ENCODE assay signal across 14 cellular contexts in the genomic region with DNA sequence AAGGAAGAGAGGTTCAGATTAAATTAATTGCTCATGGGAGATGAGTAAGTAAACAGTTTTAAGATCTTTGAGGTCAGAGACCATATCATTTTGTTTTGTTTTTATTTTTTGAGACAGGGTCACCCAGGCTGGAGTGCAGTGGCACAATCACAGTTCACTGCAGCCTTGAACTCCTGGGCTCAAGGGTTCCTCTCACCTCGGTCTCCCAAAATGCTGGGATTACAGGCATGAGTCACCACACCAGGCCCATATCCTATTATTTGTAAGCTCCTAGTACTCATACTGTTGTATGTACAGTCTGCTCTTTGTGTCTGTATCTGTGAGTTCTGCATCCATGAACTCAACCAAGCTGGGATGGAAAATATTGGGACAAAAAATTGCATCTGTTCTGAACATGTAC. TPM values are rescaled to one million over a fixed set of nuclear protein-coding genes. Genes with fewer than 3 reads are reported as not detected.
DNase-seq lines count a peak whose midpoint lies in the region; ATAC-seq, FAIRE-seq and TF ChIP-seq lines count a peak whose summit lies in the region.
"Had no signal": no experiment of that assay in that cellular context is flagged by ENCODE, and none has a peak within 500 bp of the region (broad histone marks: within the 10 kb centered on the region; RNA-seq: fewer than 3 reads in every experiment).

No MANE protein-coding gene starts in this region.

- H3K4me3 ChIP-seq in endodermal cell (ENCODE audit: low read length) (no peak overlapping the region), neural cell (ENCODE audit: low read length) (peak overlapping the region; percentile 59)
- H3K4me3 ChIP-seq: BLaER1, vagina had no signal

- ATAC-seq in CD4-positive, alpha-beta T cell (ENCODE audit: poor library complexity), result no peak
- ATAC-seq in GM19328 (IDR thresholded peaks at IDR 0.05; ENCODE audit: unreplicated experiment), result no peak
- ATAC-seq: natural killer cell treated with Interleukin-12 subunit alpha and Interleukin-12 subunit beta and Interleukin-15 and Interleukin-18, amount 100 ng/mL, for 72 hours had no signal

- no peak for FAIRE-seq in RCC 7860 (lab: Jason Lieb, UNC)

- POLR2A ChIA-PET in CD4-positive, alpha-beta T cell (lab: Charles Lee), result no interaction called here

- H3K27me3 ChIP-seq in CD4-positive, alpha-beta T cell (ENCODE audit: control insufficient read depth, insufficient read depth, low read length), result no peaks in the 10 kb centered on the region
- peaks cover 8% of the 10 kb centered on the region for H3K27me3 ChIP-seq in endodermal cell (ENCODE audit: control insufficient read depth, insufficient read depth, low read length, poor library complexity, severe bottlenecking)
- H3K27me3 ChIP-seq in neural cell (ENCODE audit: insufficient read depth, low read depth, low read length), result no peaks in the 10 kb centered on the region
- H3K27me3 ChIP-seq: BLaER1, vagina had no signal

- 81 to 100% methylated on average over 1 of the region's 1 CpG for WGBS in endodermal cell (ENCODE audit: insufficient coverage in 1 of 2, insufficient read length in 1 of 2), 2 experiments

- no peaks in the 10 kb centered on the region for H3K9me3 ChIP-seq in CD4-positive, alpha-beta T cell (ENCODE audit: control insufficient read depth, low read length)
- no peaks in the 10 kb centered on the region for H3K9me3 ChIP-seq in endodermal cell (ENCODE audit: control insufficient read depth, low read length)
- H3K9me3 ChIP-seq in neural cell (ENCODE audit: low read length), result no peaks in the 10 kb centered on the region
- H3K9me3 ChIP-seq: BLaER1, vagina had no signal

- no peaks in the 10 kb centered on the region for H4K20me1 ChIP-seq in neural cell (ENCODE audit: insufficient read depth)

- H3K79me2 ChIP-seq in neural cell (replicated peaks; ENCODE audit: insufficient read depth, low read length), result peaks cover 5% of the 10 kb centered on the region

- CTCF ChIA-PET in CD4-positive, alpha-beta T cell (lab: Charles Lee), result interaction anchor here (0.6 kb wide), 1 partner anchor 203 kb away, joined by 3 read pairs; no protein-coding TSS in a partner anchor

- H3K36me3 Mint-ChIP-seq in CD4-positive, alpha-beta T cell (ENCODE audit: low read depth), result peaks cover 15% of the 10 kb centered on the region
- H3K36me3 Mint-ChIP-seq in endodermal cell (ENCODE audit: low read depth), result peaks cover 12% of the 10 kb centered on the region
- H3K36me3 Mint-ChIP-seq: IgD-negative memory B cell had no signal

- H3K27ac ChIP-seq in CD4-positive, alpha-beta T cell (ENCODE audit: low read depth, low read length), result no peak overlapping the region
- H3K27ac ChIP-seq in endodermal cell (ENCODE audit: low read depth, low read length) (peak overlapping the region; percentile 68), neural cell (ENCODE audit: low read length) (peak overlapping the region; percentile 85)
- H3K27ac ChIP-seq: BLaER1, vagina had no signal

- H2AFZ ChIP-seq in neural cell (ENCODE audit: low read depth, low read length), result peak overlapping the region; percentile 23

- peak overlapping the region; percentile 58 for H3K27ac Mint-ChIP-seq in CD4-positive, alpha-beta T cell
- H3K27ac Mint-ChIP-seq in endodermal cell, result no peak overlapping the region

- no peaks in the 10 kb centered on the region for H3K9me3 Mint-ChIP-seq in CD4-positive, alpha-beta T cell
- no peaks in the 10 kb centered on the region for H3K9me3 Mint-ChIP-seq in endodermal cell
- H3K9me3 Mint-ChIP-seq: activated T-helper 1 cell treated with anti-CD3 and anti-CD28 coated beads, Interleukin-12 subunit alpha, Interleukin-12 subunit beta, Interleukin-2, Interleukin-4 antibody, amounts not matched to agents 30 ng/mL and 10 ng/mL and 1 ng/mL, durations not matched to agents 14 hours and 24 hours and 36 hours; IgD-negative memory B cell; natural killer cell treated with Interleukin-12 subunit alpha and Interleukin-12 subunit beta and Interleukin-15 and Interleukin-18, amount 100 ng/mL, for 72 hours had no signal

- TF ChIP-seq CTCF in CD4-positive, alpha-beta T cell (IDR thresholded peaks at IDR 0.05), result no peak
- no peak for TF ChIP-seq CTCF in endodermal cell (conservative IDR thresholded peaks at IDR 0.05)
- no peak for TF ChIP-seq CTCF in neural cell (IDR thresholded peaks at IDR 0.05; ENCODE audit: poor library complexity, severe bottlenecking)

- H3K4me1 Mint-ChIP-seq in CD4-positive, alpha-beta T cell (ENCODE audit: low read depth), result peaks cover 63% of the 10 kb centered on the region
- H3K4me1 Mint-ChIP-seq in endodermal cell, result no peaks in the 10 kb centered on the region

- no peak for TF ChIP-seq RAD21 in neural cell (conservative IDR thresholded peaks at IDR 0.05)

- no peak overlapping the region for H3K4me3 Mint-ChIP-seq in CD4-positive, alpha-beta T cell
- H3K4me3 Mint-ChIP-seq in endodermal cell, result no peak overlapping the region
- H3K4me3 Mint-ChIP-seq: activated T-helper 1 cell treated with anti-CD3 and anti-CD28 coated beads, Interleukin-12 subunit alpha, Interleukin-12 subunit beta, Interleukin-2, Interleukin-4 antibody, amounts not matched to agents 30 ng/mL and 10 ng/mL and 1 ng/mL, durations not matched to agents 14 hours and 24 hours and 36 hours; IgD-negative memory B cell; natural killer cell treated with Interleukin-12 subunit alpha and Interleukin-12 subunit beta and Interleukin-15 and Interleukin-18, amount 100 ng/mL, for 72 hours had no signal

- H3K27me3 Mint-ChIP-seq in CD4-positive, alpha-beta T cell, result no peaks in the 10 kb centered on the region
- H3K27me3 Mint-ChIP-seq in endodermal cell (ENCODE audit: insufficient read depth), result peaks cover 26% of the 10 kb centered on the region
- H3K27me3 Mint-ChIP-seq: IgD-negative memory B cell; natural killer cell treated with Interleukin-12 subunit alpha and Interleukin-12 subunit beta and Interleukin-15 and Interleukin-18, amount 100 ng/mL, for 72 hours had no signal

- no peak for TF ChIP-seq EP300 in neural cell (conservative IDR thresholded peaks at IDR 0.05; ENCODE audit: poor library complexity, severe bottlenecking)

- no peak overlapping the region for H3K9ac ChIP-seq in endodermal cell (ENCODE audit: extremely low read depth, low read length, poor library complexity, severe bottlenecking)
- peak overlapping the region; percentile 56 for H3K9ac ChIP-seq in neural cell (ENCODE audit: low read length)
- H3K9ac ChIP-seq: BLaER1 had no signal

- H3K9me2 ChIP-seq in neural cell (ENCODE audit: insufficient read depth, low read length), result no peaks in the 10 kb centered on the region

- peak overlapping the region; percentile 69 for H3K4me2 ChIP-seq in neural cell (ENCODE audit: low read length)
- H3K4me2 ChIP-seq: BLaER1 had no signal

- DNase-seq in CD4-positive, alpha-beta T cell, result no peak
- DNase-seq in LHCN-M2 (ENCODE audit: low read depth) (peak; percentile 60), endodermal cell (no peak), DMS 273 (lab: John Stamatoyannopoulos, UW; ENCODE audit: unreplicated experiment) (no peak), RCC 7860 (ENCODE audit: low spot score) (no peak)
- DNase-seq: activated CD4-positive, alpha-beta T cell treated with anti-CD3 and anti-CD28 coated beads for 4 hours; stimulated activated CD4-positive, alpha-beta T cell treated with anti-CD3 and anti-CD28 coated beads, Interleukin-4, amount 100 ng/mL, for 1 hour had no signal

- H3F3A ChIP-seq in neural cell (ENCODE audit: insufficient read depth, low read length, poor library complexity, severe bottlenecking), result peaks cover 6% of the 10 kb centered on the region

- H3K36me3 ChIP-seq in endodermal cell (ENCODE audit: control insufficient read depth, insufficient read depth, low read length), result peaks cover 11% of the 10 kb centered on the region
- no peaks in the 10 kb centered on the region for H3K36me3 ChIP-seq in neural cell (ENCODE audit: insufficient read depth, low read length)

- intact Hi-C loops in CD4-positive, alpha-beta T cell (cut with DNase I, micrococcal nuclease), result no loop called here

- no peaks in the 10 kb centered on the region for H3K4me1 ChIP-seq in endodermal cell (ENCODE audit: control insufficient read depth, insufficient read depth, low read length)

TF ChIP-seq in neural cell, 6 proteins besides CTCF, POLR2A, EP300 and RAD21 (continues in another document):
- TF ChIP-seq EZH2 (IDR thresholded peaks at IDR 0.05; ENCODE audit: borderline replicate concordance, insufficient read depth, low read length, poor library complexity, severe bottlenecking) (no peak), SMC3 (conservative IDR thresholded peaks at IDR 0.05; ENCODE audit: poor library complexity) (no peak), TAF1 (IDR thresholded peaks at IDR 0.05; ENCODE audit: low read depth) (no peak)

RNA-seq across cellular contexts. Expression of gene RASL11A, which starts 6.0 kb away (rescaled TPM):
- total RNA-seq in CD4-positive, alpha-beta T cell, result 1 to 10 TPM; 2.9 to 4.7 TPM
- total RNA-seq in LHCN-M2 (2014; rRNA removed) (1.9 and 3.8 TPM in 2 replicates), endodermal cell (1 to 10 TPM in 1 of 2 donors, under 1 TPM in 1; 0.95 to 1.1 TPM)
- polyA plus RNA-seq in LHCN-M2 (2012), result 0.53 TPM
- 1.2 TPM for polyA plus RNA-seq in endodermal cell (2013, experiment 1 of 2)
- 0.70 TPM for polyA plus RNA-seq in endodermal cell (2013, experiment 2 of 2)
- 1.7 and 4.5 TPM in 2 replicates for polyA plus RNA-seq in neural cell
- polyA minus RNA-seq in neural cell, result 2.7 and 2.8 TPM in 2 replicates

RNA-seq across cellular contexts. Expression of gene RPL21, which starts 13.3 kb away (rescaled TPM):
- 1,000 to 10,000 TPM; 2,736 to 2,941 TPM for total RNA-seq in CD4-positive, alpha-beta T cell
- total RNA-seq in LHCN-M2 (2014; rRNA removed) (756 and 812 TPM in 2 replicates), endodermal cell (100 to 1,000 TPM; 882 to 975 TPM)
- polyA plus RNA-seq in LHCN-M2 (2012), result 1,356 TPM
- polyA plus RNA-seq in endodermal cell (2013, experiment 1 of 2), result 1,851 TPM
- 1,837 TPM for polyA plus RNA-seq in endodermal cell (2013, experiment 2 of 2)
- 1,224 and 1,536 TPM in 2 replicates for polyA plus RNA-seq in neural cell
- polyA minus RNA-seq in neural cell, result 289 and 319 TPM in 2 replicates
